1 cellular context compared by ENCODE assay signal in the genomic region with DNA sequence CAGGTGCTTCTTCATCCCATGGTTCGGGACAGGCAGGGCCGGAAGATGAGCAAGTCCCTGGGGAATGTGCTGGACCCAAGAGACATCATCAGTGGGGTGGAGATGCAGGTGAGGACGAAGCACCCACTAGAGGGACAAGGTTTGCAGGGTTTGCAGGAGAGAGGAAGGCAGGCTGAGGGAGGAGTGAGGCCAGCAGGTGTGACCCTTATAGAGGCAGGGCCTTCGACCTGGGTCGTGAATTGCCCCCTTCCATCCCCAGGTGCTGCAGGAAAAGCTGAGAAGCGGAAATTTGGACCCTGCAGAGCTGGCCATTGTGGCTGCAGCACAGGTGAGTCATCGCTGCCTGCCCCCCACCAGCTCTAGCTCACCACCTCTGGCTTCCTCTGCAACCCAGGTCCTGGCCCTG.
TF ChIP-seq lines count a peak whose summit lies in the region.

No MANE protein-coding gene starts in this region.

TF ChIP-seq in H1, 55 proteins besides CTCF, POLR2A, EP300 and RAD21:
- TF ChIP-seq, protein P1, sequence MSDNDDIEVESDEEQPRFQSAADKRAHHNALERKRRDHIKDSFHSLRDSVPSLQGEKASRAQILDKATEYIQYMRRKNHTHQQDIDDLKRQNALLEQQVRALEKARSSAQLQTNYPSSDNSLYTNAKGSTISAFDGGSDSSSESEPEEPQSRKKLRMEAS (IDR thresholded peaks at IDR 0.05): no peak
- peak; percentile 48; the same call in 1 of the 2 replicates for TF ChIP-seq JUND (IDR thresholded peaks at IDR 0.05; ENCODE audit: low read length)
- TF ChIP-seq CHD2 (IDR thresholded peaks at IDR 0.05; ENCODE audit: low read length): no peak
